Comparison of ENCODE assay signal across 8 cellular contexts in the genomic region with DNA sequence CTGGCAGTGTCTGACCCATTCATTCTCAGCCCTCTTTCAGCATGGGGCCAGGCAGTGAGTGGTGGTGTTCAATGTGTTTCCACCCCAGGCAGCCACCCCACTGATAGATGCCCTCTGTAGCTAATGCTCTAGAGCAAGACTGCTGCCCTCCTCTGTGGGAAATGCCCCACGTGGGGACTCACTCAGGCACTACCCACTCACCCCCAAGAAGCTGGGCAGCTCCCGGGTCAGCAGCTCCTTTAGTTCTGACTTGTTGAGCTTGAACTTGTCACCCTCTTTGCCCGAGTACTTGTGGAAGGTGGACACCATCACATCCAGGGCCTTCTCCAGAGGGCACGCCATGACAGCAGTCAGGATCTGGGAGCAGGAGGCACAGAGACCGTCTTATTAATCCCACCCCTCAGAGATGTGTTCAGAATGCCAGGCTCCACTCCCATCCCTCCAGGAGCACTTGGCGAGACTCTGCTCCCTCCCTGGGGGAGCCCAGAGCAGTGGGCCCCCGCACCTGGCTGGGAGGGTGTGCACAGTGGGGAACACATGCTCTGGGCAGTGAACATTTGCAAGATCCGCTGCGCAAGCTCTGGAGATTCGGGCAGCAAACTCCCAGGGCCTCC. TPM values are rescaled to one million over a fixed set of nuclear protein-coding genes. Genes with fewer than 3 reads are reported as not detected.
DNase-seq lines count a peak whose midpoint lies in the region; ATAC-seq, FAIRE-seq and TF ChIP-seq lines count a peak whose summit lies in the region.

No MANE protein-coding gene starts in this region.

- peak; percentile 29 for DNase-seq in GM23248
- DNase-seq in T-helper 17 cell = no peak
- DNase-seq in left ventricle myocardium inferior = no peak
- DNase-seq in RCC 7860 (ENCODE audit: low spot score) = no peak
- DNase-seq in NCI-H1694 (lab: John Stamatoyannopoulos, UW) = no peak
- DNase-seq in occipital lobe (lab: John Stamatoyannopoulos, UW) = no peak
- no peak for DNase-seq in NCI-H146 (lab: John Stamatoyannopoulos, UW)

- peak overlapping the region; percentile 30; the same call in 1 of the 2 replicates for H2AFZ ChIP-seq in GM23248

- H3K27me3 Mint-ChIP-seq in T-helper 17 cell = no peaks in the 10 kb centered on the region

- ATAC-seq in T-helper 17 cell = no peak

- no peaks in the 10 kb centered on the region for H3K36me3 ChIP-seq in GM23248 (ENCODE audit: low read depth)
- no peaks in the 10 kb centered on the region for H3K36me3 ChIP-seq in left ventricle myocardium inferior
- no peaks in the 10 kb centered on the region for H3K36me3 ChIP-seq in skeletal muscle tissue (ENCODE audit: control insufficient read depth in 3 of 3, insufficient read depth in 3 of 3, low read length in 3 of 3)

- H3K9me3 ChIP-seq in GM23248 (ENCODE audit: low read depth) = no peaks in the 10 kb centered on the region
- no peaks in the 10 kb centered on the region for H3K9me3 ChIP-seq in T-helper 17 cell (ENCODE audit: control insufficient read depth, low read length, poor library complexity, severe bottlenecking)
- no peaks in the 10 kb centered on the region for H3K9me3 ChIP-seq in left ventricle myocardium inferior (replicated peaks)
- H3K9me3 ChIP-seq in skeletal muscle tissue (ENCODE audit: control insufficient read depth in 3 of 3, low read length in 3 of 3) = no peaks in the 10 kb centered on the region

- H3K4me2 ChIP-seq in GM23248 (ENCODE audit: unreplicated experiment) = peak overlapping the region; percentile 89

- H3K4me3 ChIP-seq in GM23248 = peak overlapping the region; percentile 74
- H3K4me3 ChIP-seq in left ventricle myocardium inferior = peak overlapping the region; percentile 66
- peak overlapping the region; percentile 68 to 84 (median 83) for H3K4me3 ChIP-seq in skeletal muscle tissue (ENCODE audit: low read length in 3 of 3)

- H3F3A ChIP-seq in GM23248 (ENCODE audit: insufficient read depth) = peaks cover 49% of the 10 kb centered on the region

- in situ Hi-C loops in GM23248 (cut with MboI) = no loop called here

- H3K27me3 ChIP-seq in GM23248 (replicated peaks; ENCODE audit: insufficient read depth) (no peaks in the 10 kb centered on the region), left ventricle myocardium inferior (ENCODE audit: low read depth) (no peaks in the 10 kb centered on the region), skeletal muscle tissue (ENCODE audit: control insufficient read depth in 3 of 3, insufficient read depth in 3 of 3, low read length in 3 of 3) (no peaks in the 10 kb centered on the region)

- H3K79me2 ChIP-seq in GM23248 (ENCODE audit: insufficient read depth) = peaks cover 22% of the 10 kb centered on the region

- no peaks in the 10 kb centered on the region for H4K20me1 ChIP-seq in GM23248 (ENCODE audit: insufficient read depth)

- TF ChIP-seq CTCF in left ventricle myocardium inferior (IDR thresholded peaks at IDR 0.05; ENCODE audit: borderline replicate concordance) = no peak

- H3K27ac Mint-ChIP-seq in T-helper 17 cell = peak overlapping the region; percentile 96

- peaks cover 64% of the 10 kb centered on the region for H3K4me1 Mint-ChIP-seq in T-helper 17 cell

- H3K4me3 Mint-ChIP-seq in T-helper 17 cell = peak overlapping the region; percentile 98

- peaks cover 12% of the 10 kb centered on the region for H3K36me3 Mint-ChIP-seq in T-helper 17 cell (ENCODE audit: low read depth)

- H3K27ac ChIP-seq in GM23248 (peak overlapping the region; percentile 92), left ventricle myocardium inferior (replicated peaks) (peak overlapping the region; percentile 90), skeletal muscle tissue (ENCODE audit: low read depth, low read length) (peak overlapping the region; percentile 60)

- WGBS in GM23248 (ENCODE audit: low coverage in 1 of 2, low lambda C conversion rate in 2 of 2, missing lambda C conversion rate in 2 of 2), 2 experiments = 1 to 4% methylated on average over 8 to 10 of the region's 10 CpGs

- H3K9ac ChIP-seq in GM23248 = peak overlapping the region; percentile 87
- H3K9ac ChIP-seq in skeletal muscle tissue (ENCODE audit: low read depth in 1 of 3, low read length in 3 of 3) = peak overlapping the region; percentile 76 to 78 (median 76)

- FAIRE-seq in RCC 7860 (lab: Jason Lieb, UNC) = no peak

- no peaks in the 10 kb centered on the region for H3K9me2 ChIP-seq in GM23248 (ENCODE audit: insufficient read depth)

- intact Hi-C loops in left ventricle myocardium inferior (cut with micrococcal nuclease) = no loop called here

- peaks cover 81% of the 10 kb centered on the region for H3K4me1 ChIP-seq in GM23248 (ENCODE audit: insufficient read depth)
- peaks cover 74% of the 10 kb centered on the region for H3K4me1 ChIP-seq in left ventricle myocardium inferior
- H3K4me1 ChIP-seq in skeletal muscle tissue (ENCODE audit: control insufficient read depth in 3 of 3, insufficient read depth in 3 of 3, low read length in 3 of 3) = peaks cover 60 to 62% (median 60%) of the 10 kb centered on the region in 3 donors

RNA-seq across cellular contexts. Expression of gene S100A4, which starts 1.0 kb away (rescaled TPM):
- 236 and 249 TPM in 2 replicates for total RNA-seq in GM23248 (2014; rRNA removed; shearing (Covaris generic))
- polyA plus RNA-seq in GM23248 (2016; fragmentation: Nextera tagmentation; extraction: Ambion mirVana) = 608 and 610 TPM in 2 replicates
- total RNA-seq in T-helper 17 cell (1,000 to 10,000 TPM in 1 of 2 donors, 100 to 1,000 TPM in 1; 935 to 1,018 TPM), left ventricle myocardium inferior (137 TPM), skeletal muscle tissue (165 TPM), occipital lobe (0.62 TPM)

RNA-seq across cellular contexts. Expression of gene S100A5, which starts 3.8 kb away (rescaled TPM):
- not detected in 2 replicates for total RNA-seq in GM23248 (2014; rRNA removed; shearing (Covaris generic))
- 0.41 TPM in 1 of 2 replicates, not detected in the other for polyA plus RNA-seq in GM23248 (2016; fragmentation: Nextera tagmentation; extraction: Ambion mirVana)
- total RNA-seq in T-helper 17 cell (1 to 10 TPM in 1 of 2 donors, not detected in 1; 1.1 TPM), left ventricle myocardium inferior (not detected), skeletal muscle tissue (not detected), occipital lobe (not detected)

RNA-seq across cellular contexts. Expression of gene S100A3, which starts 4.5 kb away (rescaled TPM):
- total RNA-seq in GM23248 (2014; rRNA removed; shearing (Covaris generic)) = 2.2 and 3.8 TPM in 2 replicates
- 7.5 and 8.0 TPM in 2 replicates for polyA plus RNA-seq in GM23248 (2016; fragmentation: Nextera tagmentation; extraction: Ambion mirVana)
- total RNA-seq in T-helper 17 cell (not detected), left ventricle myocardium inferior (0.36 TPM), skeletal muscle tissue (not detected), occipital lobe (not detected)

RNA-seq across cellular contexts. Expression of gene S100A6, which starts 8.8 kb away (rescaled TPM):
- 550 and 683 TPM in 2 replicates for total RNA-seq in GM23248 (2014; rRNA removed; shearing (Covaris generic))
- 2,862 and 2,893 TPM in 2 replicates for polyA plus RNA-seq in GM23248 (2016; fragmentation: Nextera tagmentation; extraction: Ambion mirVana)
- 100 to 1,000 TPM; 303 to 331 TPM for total RNA-seq in T-helper 17 cell
- 336 TPM for total RNA-seq in left ventricle myocardium inferior
- total RNA-seq in skeletal muscle tissue = 203 TPM
- total RNA-seq in occipital lobe = 9.2 TPM

RNA-seq across cellular contexts. Expression of gene S100A2, which starts 21.1 kb away (rescaled TPM):
- 1.7 and 9.0 TPM in 2 replicates for total RNA-seq in GM23248 (2014; rRNA removed; shearing (Covaris generic))
- 8.6 and 11.8 TPM in 2 replicates for polyA plus RNA-seq in GM23248 (2016; fragmentation: Nextera tagmentation; extraction: Ambion mirVana)
- total RNA-seq in T-helper 17 cell (under 1 TPM in 1 of 2 donors, not detected in 1; 0.52 TPM), left ventricle myocardium inferior (2.7 TPM), skeletal muscle tissue (not detected), occipital lobe (not detected)

Comparison
In these comparisons a context has a peak if more than half of its experiments do, and no peak if none do; other contexts are left out.
1. RNA of gene S100A4, which starts 1.0 kb away (total RNA-seq): 935 to 1,018 TPM in T-helper 17 cell, 236 to 249 TPM in GM23248, 165 TPM in skeletal muscle tissue (single experiment) and 137 TPM in left ventricle myocardium inferior (single experiment); 0.62 TPM in occipital lobe (single experiment); every median in the first group is over 10 times any median in the second.
2. Peak in every context shown above with its lines, with median percentiles within 50 percentile points of each other: H3K27ac ChIP-seq and H3K4me3 ChIP-seq.